ENCODE assay signal across 8 cellular contexts in the genomic region with DNA sequence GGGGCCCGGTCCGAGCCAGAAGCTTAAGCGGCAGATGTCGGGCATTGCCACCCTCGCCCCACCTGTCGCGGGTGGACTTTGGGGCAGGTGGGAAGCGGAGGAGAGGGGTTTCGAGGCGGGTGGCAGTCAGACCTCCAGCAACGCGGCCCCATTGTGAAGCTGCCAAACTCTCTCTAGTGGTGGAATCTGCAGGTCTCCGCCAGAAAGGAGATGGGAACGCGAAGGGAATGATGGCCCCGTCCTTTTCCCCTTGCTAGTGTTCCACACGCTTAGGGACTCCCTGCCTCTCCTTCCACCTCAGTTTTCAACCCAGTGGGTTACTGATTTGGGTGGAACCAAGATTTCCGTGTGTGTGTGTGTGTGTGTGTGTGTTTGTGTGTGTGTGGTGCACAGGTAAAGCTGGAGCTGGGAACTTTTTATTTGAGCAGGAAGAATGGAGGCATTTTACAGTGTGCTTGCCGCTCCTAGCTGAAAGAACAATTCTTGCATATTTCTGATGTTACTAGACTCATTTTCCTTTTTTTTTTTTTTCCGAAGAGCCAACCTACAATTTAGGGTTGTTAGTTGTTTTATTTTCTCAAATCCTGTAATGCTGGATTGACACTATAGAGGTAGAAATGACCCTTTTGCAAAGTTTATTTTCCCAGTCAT. TPM values are rescaled to one million over a fixed set of nuclear protein-coding genes. Genes with fewer than 3 reads are reported as not detected.
A peak's percentile ranks its signal among the peaks of the same experiment; 100 is the strongest.
DNase-seq lines count a peak whose midpoint lies in the region; ATAC-seq and TF ChIP-seq lines count a peak whose summit lies in the region.

No MANE protein-coding gene starts in this region.

- peak overlapping the region; percentile 79 for H3K4me2 ChIP-seq in OCI-LY7 (ENCODE audit: low read length)

- H3K9me2 ChIP-seq in OCI-LY7 (ENCODE audit: insufficient read depth, low read length): no peaks in the 10 kb centered on the region

- peak overlapping the region; percentile 51; the same call in 1 of the 2 replicates for H2AFZ ChIP-seq in OCI-LY7 (ENCODE audit: low read length)

- peak overlapping the region; percentile 62 for H3K27ac ChIP-seq in OCI-LY7 (ENCODE audit: low read depth, low read length, poor library complexity, severe bottlenecking)

- peaks cover 17% of the 10 kb centered on the region for H4K20me1 ChIP-seq in OCI-LY7 (ENCODE audit: insufficient read depth, low read length)

- POLR2A ChIA-PET in OCI-LY7 (lab: Charles Lee): interaction anchor here (0.6 to 2.3 kb wide), 9 partner anchors 12 to 547 kb away, joined by 3 to 7 read pairs (median 3); a partner anchor contains a TSS

- in situ Hi-C loops in ACHN (cut with HindIII; ENCODE audit: low pct_ligation_motif_present, low pct_unique_long_range_greater_than_20kb, low sequenced_read_pairs): no loop called here

- H3K4me3 ChIP-seq in GM06990 (replicated peaks; ENCODE audit: low read depth, low read length) (peak overlapping the region; percentile 90), OCI-LY7 (ENCODE audit: low read depth, low read length, poor library complexity, severe bottlenecking) (peak overlapping the region; percentile 81)

- CTCF ChIA-PET in OCI-LY7 (lab: Charles Lee; ENCODE audit: unreplicated experiment): no interaction called here

- intact Hi-C loops in OCI-LY7 (cut with micrococcal nuclease; ENCODE audit: unreplicated experiment): no loop called here

- no peak for TF ChIP-seq CTCF in GM06990 (IDR thresholded peaks at IDR 0.05; ENCODE audit: insufficient read depth, low read length, poor library complexity, severe bottlenecking)
- TF ChIP-seq CTCF in OCI-LY7 (conservative IDR thresholded peaks at IDR 0.05; ENCODE audit: low read length): no peak

- DNase-seq in ACHN (peak; percentile 38), GM06990 (ENCODE audit: extremely low read depth, insufficient read length) (no peak), OCI-LY7 (ENCODE audit: low spot score) (no peak), left lobe of liver (ENCODE audit: low spot score) (no peak), stromal cell of bone marrow (ENCODE audit: low read depth) (peak; percentile 17), AML-193 (lab: John Stamatoyannopoulos, UW) (no peak)
- peak; percentile 16 for DNase-seq in central memory CD4-positive, alpha-beta T cell

- H3K36me3 ChIP-seq in GM06990 (ENCODE audit: control insufficient read depth, insufficient read depth, low read length) (no peaks in the 10 kb centered on the region), OCI-LY7 (ENCODE audit: insufficient read depth, low read length) (no peaks in the 10 kb centered on the region)

- H3K27me3 ChIP-seq in GM06990 (replicated peaks; ENCODE audit: control insufficient read depth, insufficient read depth, low read length): no peaks in the 10 kb centered on the region

- no peaks in the 10 kb centered on the region for H3K9me3 ChIP-seq in OCI-LY7 (ENCODE audit: low read length)

- peaks cover 50% of the 10 kb centered on the region for H3K79me2 ChIP-seq in OCI-LY7 (ENCODE audit: insufficient read depth, low read depth, low read length)

- no TSS peak for BruUV-seq in OCI-LY7 (replicated peaks; lab: Mats Ljungman, UMichigan)

- ATAC-seq in left lobe of liver (peak; percentile 4), GM18520 (IDR thresholded peaks at IDR 0.05; ENCODE audit: unreplicated experiment) (no peak)

- H3K4me1 ChIP-seq in OCI-LY7 (ENCODE audit: insufficient read depth, low read length, poor library complexity, severe bottlenecking): peaks cover 18% of the 10 kb centered on the region

RNA-seq across cellular contexts. Expression of a gene that starts 1.3 kb away (rescaled TPM):
- 10.9 and 13.8 TPM in 2 replicates for total RNA-seq in OCI-LY7 (2014; rRNA removed; shearing (Covaris generic))
- total RNA-seq in OCI-LY7 (2022) (9.1 and 11.7 TPM in 2 replicates), left lobe of liver (0.63 TPM)

Comparison
In these comparisons a context has a peak if more than half of its experiments do, and no peak if none do; other contexts are left out.
1. DNase-seq: peak in ACHN (single experiment), central memory CD4-positive, alpha-beta T cell (single experiment) and stromal cell of bone marrow (single experiment); none in GM06990 (single experiment), OCI-LY7 (single experiment), left lobe of liver (single experiment) and AML-193 (0 of 2).